Comparison of ENCODE assay signal across 10 cellular contexts in genomic region chr4:160631044-160631443, GRCh38.
"Had no signal": no experiment of that assay in that cellular context is flagged by ENCODE, and none has a peak within 500 bp of the region (broad histone marks: within the 10 kb centered on the region; RNA-seq: fewer than 3 reads in every experiment).

No MANE protein-coding gene starts in this region.

- H3K36me3 ChIP-seq: WERI-Rb-1 had no signal

- H3K27ac ChIP-seq: VCaP, WERI-Rb-1 had no signal

- ATAC-seq: activated CD4-positive, alpha-beta T cell treated with anti-CD3 and anti-CD28 coated beads for 36 hours; activated CD4-positive, CD25-positive, alpha-beta regulatory T cell treated with anti-CD3 and anti-CD28 coated beads, Interleukin-2, amount 50 U/mL, for 24 hours; activated CD8-positive, alpha-beta memory T cell treated with anti-CD3 and anti-CD28 coated beads, Interleukin-2, amount 10 ng/mL, durations not matched to agents 7 days and 5 days; activated CD8-positive, alpha-beta T cell treated with anti-CD3 and anti-CD28 coated beads for 36 hours; activated CD8-positive, alpha-beta T cell treated with anti-CD3 and anti-CD28 coated beads, Interleukin-2, amount 10 ng/mL, durations not matched to agents 7 days and 5 days; T-cell; T-helper 17 cell; WTC11 had no signal
